In the genomic region with DNA sequence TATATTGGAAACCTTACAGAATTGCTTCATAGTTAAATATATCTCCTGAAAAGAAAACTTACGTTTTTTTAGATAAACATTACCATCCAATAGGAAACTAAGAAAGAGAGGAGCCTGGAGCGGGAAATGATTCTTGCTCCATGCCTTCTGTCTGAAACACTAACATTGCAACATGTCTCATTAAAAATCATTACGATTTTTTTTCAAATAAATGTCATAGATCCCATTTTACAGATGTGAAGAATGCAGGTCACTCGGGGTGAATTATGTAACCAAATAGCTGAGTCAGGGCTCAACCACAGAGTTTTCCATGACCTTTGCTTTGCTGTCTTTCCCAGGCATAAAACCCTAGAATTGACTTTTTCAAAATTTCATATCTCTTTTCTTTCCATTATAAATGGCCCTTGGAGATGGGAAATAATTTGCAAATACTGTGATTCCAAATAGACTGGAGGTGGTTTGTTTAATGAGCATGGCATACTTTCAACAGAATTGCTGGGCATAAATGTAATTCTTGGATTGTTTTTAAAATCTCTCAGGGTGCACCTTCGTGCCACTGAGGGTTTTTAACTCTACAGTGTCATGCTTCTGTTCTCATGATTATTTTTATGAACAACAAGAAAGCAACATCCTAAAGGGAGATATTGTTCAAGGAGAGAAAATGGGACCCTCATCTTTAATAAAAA, we compare ENCODE assay signal across 16 cellular contexts.
DNase-seq lines count a peak whose midpoint lies in the region; ATAC-seq and TF ChIP-seq lines count a peak whose summit lies in the region.
"Had no signal": no experiment of that assay in that cellular context is flagged by ENCODE, and none has a peak within 500 bp of the region (broad histone marks: within the 10 kb centered on the region; RNA-seq: fewer than 3 reads in every experiment).

No MANE protein-coding gene starts in this region.

- H3K27ac ChIP-seq in coronary artery, result peak overlapping the region; percentile 51 to 64
- H3K27ac ChIP-seq in subcutaneous abdominal adipose tissue (ENCODE audit: low read depth, low read length), result peak overlapping the region; percentile 98

- peaks cover 7 to 62% (median 37%) of the 10 kb centered on the region in 5 donors for H3K4me1 ChIP-seq in subcutaneous abdominal adipose tissue (ENCODE audit: control insufficient read depth in 5 of 5, insufficient read depth in 5 of 5, low read length in 5 of 5)

- ATAC-seq in left ventricle myocardium superior (peak; percentile 43), GM21825 (IDR thresholded peaks at IDR 0.05; ENCODE audit: unreplicated experiment) (no peak), GM19452 (IDR thresholded peaks at IDR 0.05; ENCODE audit: unreplicated experiment) (no peak)
- ATAC-seq: Panc1 had no signal

- no peak overlapping the region for H3K4me3 ChIP-seq in coronary artery
- H3K4me3 ChIP-seq in subcutaneous abdominal adipose tissue (ENCODE audit: low read depth in 1 of 5, low read length in 5 of 5), result no peak overlapping the region

- intact Hi-C loops in left ventricle myocardium superior (cut with micrococcal nuclease), result no loop called here

- H3K36me3 ChIP-seq in subcutaneous abdominal adipose tissue (ENCODE audit: control insufficient read depth in 5 of 5, insufficient read depth in 5 of 5, low read length in 5 of 5), result peaks cover 22 to 30% (median 23%) of the 10 kb centered on the region in 5 donors

- no peaks in the 10 kb centered on the region for H3K27me3 ChIP-seq in subcutaneous abdominal adipose tissue (ENCODE audit: control insufficient read depth in 5 of 5, insufficient read depth in 4 of 5, low read length in 5 of 5)

- DNase-seq in GM04503 (ENCODE audit: low read depth), result peak; percentile 49
- DNase-seq in coronary artery (ENCODE audit: low spot score), result no peak
- no peak for DNase-seq in left ventricle myocardium superior
- DNase-seq in foreskin melanocyte, result no peak
- DNase-seq: C1 segment of cervical spinal cord, EL, HCEC 1CT, Kasumi-1, NCI-H1417 treated with DMSO at 0.1 percent for 48 hours, NCI-H2029 treated with DMSO at 0.1 percent for 48 hours, NCI-H510A treated with DMSO at 0.1 percent for 48 hours, SHP77 treated with DMSO at 0.1 percent for 48 hours had no signal

- TF ChIP-seq CTCF in coronary artery (IDR thresholded peaks at IDR 0.05), result no peak

- peak overlapping the region in 2 of 5 donors; percentile 35 to 82 for H3K9ac ChIP-seq in subcutaneous abdominal adipose tissue (ENCODE audit: low read length in 5 of 5)

- H3K9me3 ChIP-seq in subcutaneous abdominal adipose tissue (ENCODE audit: control insufficient read depth in 5 of 5, low read length in 5 of 5), result no peaks in the 10 kb centered on the region
